13 cellular contexts compared by ENCODE assay signal in genomic region chr1:225442156-225442555, GRCh38. TPM values are rescaled to one million over a fixed set of nuclear protein-coding genes. Genes with fewer than 3 reads are reported as not detected.
DNase-seq lines count a peak whose midpoint lies in the region; TF ChIP-seq lines count a peak whose summit lies in the region.
"Had no signal": no experiment of that assay in that cellular context is flagged by ENCODE, and none has a peak within 500 bp of the region (broad histone marks: within the 10 kb centered on the region; RNA-seq: fewer than 3 reads in every experiment).

No MANE protein-coding gene starts in this region.

- H3K4me2 ChIP-seq in SU-DHL-6 (ENCODE audit: low read depth, low read length, poor library complexity, severe bottlenecking): peak overlapping the region; percentile 56

- peaks cover 53% of the 10 kb centered on the region for H3K4me1 Mint-ChIP-seq in activated naive CD4-positive, alpha-beta T cell treated with anti-CD3 and anti-CD28 coated beads for 36 hours (ENCODE audit: low read depth)
- H3K4me1 Mint-ChIP-seq in endothelial cell (ENCODE audit: unreplicated experiment): peaks cover 23% of the 10 kb centered on the region

- H3K4me3 ChIP-seq in SU-DHL-6 (ENCODE audit: insufficient read depth, low read length, poor library complexity, severe bottlenecking) (no peak overlapping the region), liver (ENCODE audit: low read depth in 1 of 3, low read length in 3 of 3) (peak overlapping the region in 2 of 3 donors; percentile 21 to 23), stomach smooth muscle (ENCODE audit: low read length in 2 of 2) (no peak overlapping the region)
- H3K4me3 ChIP-seq: prostate gland, thoracic aorta had no signal

- H3K27ac Mint-ChIP-seq in activated naive CD4-positive, alpha-beta T cell treated with anti-CD3 and anti-CD28 coated beads for 36 hours: peak overlapping the region; percentile 60
- no peak overlapping the region for H3K27ac Mint-ChIP-seq in endothelial cell (ENCODE audit: unreplicated experiment)

- intact Hi-C loops in activated naive CD4-positive, alpha-beta T cell treated with anti-CD3 and anti-CD28 coated beads for 36 hours (cut with micrococcal nuclease): loop anchor here (5.0 kb wide), 1 partner anchor 125 kb away; no protein-coding TSS in a partner anchor

- no peaks in the 10 kb centered on the region for H3K36me3 ChIP-seq in SU-DHL-6 (ENCODE audit: low read length)
- H3K36me3 ChIP-seq in liver (ENCODE audit: control insufficient read depth in 4 of 4, insufficient read depth in 3 of 4, low read depth in 1 of 4, low read length in 3 of 4): no peaks in the 10 kb centered on the region
- H3K36me3 ChIP-seq in stomach smooth muscle (ENCODE audit: control insufficient read depth in 2 of 2, insufficient read depth in 2 of 2, low read length in 2 of 2): no peaks in the 10 kb centered on the region
- H3K36me3 ChIP-seq: prostate gland, thoracic aorta had no signal

- CTCF ChIA-PET in activated naive CD4-positive, alpha-beta T cell treated with anti-CD3 and anti-CD28 coated beads for 36 hours (lab: Charles Lee): interaction anchor here (0.7 to 1.8 kb wide), 3 partner anchors 10 to 59 kb away, joined by 3 to 4 read pairs (median 3); no protein-coding TSS in a partner anchor

- no peak for TF ChIP-seq RAD21 in liver (IDR thresholded peaks at IDR 0.05)

- no peaks in the 10 kb centered on the region for H3K9me3 Mint-ChIP-seq in activated naive CD4-positive, alpha-beta T cell treated with anti-CD3 and anti-CD28 coated beads for 36 hours
- H3K9me3 Mint-ChIP-seq in endothelial cell (ENCODE audit: unreplicated experiment): no peaks in the 10 kb centered on the region

- H3F3A ChIP-seq in SU-DHL-6 (ENCODE audit: insufficient read depth): peaks cover 17% of the 10 kb centered on the region

- WGBS in liver: 49% methylated on average over 2 of the region's 2 CpGs

- H3K36me3 Mint-ChIP-seq in activated naive CD4-positive, alpha-beta T cell treated with anti-CD3 and anti-CD28 coated beads for 36 hours (ENCODE audit: low read depth): no peaks in the 10 kb centered on the region
- no peaks in the 10 kb centered on the region for H3K36me3 Mint-ChIP-seq in endothelial cell (ENCODE audit: low read depth, unreplicated experiment)

- H3K9ac ChIP-seq in SU-DHL-6 (ENCODE audit: low read length) (peak overlapping the region; percentile 33; the same call in 1 of the 2 replicates), liver (ENCODE audit: low read depth in 1 of 2, low read length in 2 of 2) (peak overlapping the region; percentile 65 to 67), stomach smooth muscle (ENCODE audit: low read length in 2 of 2) (no peak overlapping the region)

- TF ChIP-seq CTCF in SU-DHL-6 (IDR thresholded peaks at IDR 0.05; ENCODE audit: insufficient read depth, low read length, poor library complexity, severe bottlenecking) (no peak), liver (IDR thresholded peaks at IDR 0.05; ENCODE audit: low read depth, low read length, missing input control) (no peak), endothelial cell (IDR thresholded peaks at IDR 0.05; ENCODE audit: unreplicated experiment) (no peak)

- H3K4me1 ChIP-seq in liver (ENCODE audit: control insufficient read depth in 4 of 4, insufficient read depth in 4 of 4, low read length in 3 of 4) (peaks cover 7 to 48% (median 34%) of the 10 kb centered on the region in 4 donors), stomach smooth muscle (ENCODE audit: control insufficient read depth, insufficient read depth, low read length) (peaks cover 61% of the 10 kb centered on the region)
- H3K4me1 ChIP-seq: prostate gland had no signal

- no peak for DNase-seq in activated naive CD4-positive, alpha-beta T cell treated with anti-CD3 and anti-CD28 coated beads for 36 hours
- DNase-seq in activated naive CD4-positive, alpha-beta T cell treated with Interleukin-2 at 50 U/mL for 16 hours: no peak
- DNase-seq in NCI-H226: no peak
- DNase-seq in HuH-7.5 (ENCODE audit: low spot score): no peak
- DNase-seq in endothelial cell (ENCODE audit: low spot score): no peak
- DNase-seq: activated gamma-delta T cell treated with Interleukin-2 at 50 U/mL for 16 hours, IMR-90, NCI-H1930 had no signal

- H3K27me3 ChIP-seq in SU-DHL-6 (ENCODE audit: low read length) (no peaks in the 10 kb centered on the region), liver (ENCODE audit: control insufficient read depth in 4 of 4, insufficient read depth in 4 of 4, low read length in 3 of 4) (no peaks in the 10 kb centered on the region), stomach smooth muscle (ENCODE audit: control insufficient read depth in 1 of 2, insufficient read depth in 2 of 2, low read length in 2 of 2) (no peaks in the 10 kb centered on the region)

- H2AFZ ChIP-seq in SU-DHL-6 (ENCODE audit: low read depth, low read length, severe bottlenecking): peak overlapping the region; percentile 90

- H3K9me3 ChIP-seq in SU-DHL-6 (ENCODE audit: insufficient read depth, low read length) (no peaks in the 10 kb centered on the region), liver (ENCODE audit: control insufficient read depth in 4 of 4, low read length in 3 of 4) (no peaks in the 10 kb centered on the region), stomach smooth muscle (ENCODE audit: control insufficient read depth in 2 of 2, low read length in 2 of 2) (no peaks in the 10 kb centered on the region)
- H3K9me3 ChIP-seq: prostate gland, thoracic aorta had no signal

- no peaks in the 10 kb centered on the region for H3K79me2 ChIP-seq in SU-DHL-6 (ENCODE audit: insufficient read depth, low read length)

- no peak overlapping the region for H3K4me3 Mint-ChIP-seq in activated naive CD4-positive, alpha-beta T cell treated with anti-CD3 and anti-CD28 coated beads for 36 hours
- no peak overlapping the region for H3K4me3 Mint-ChIP-seq in endothelial cell (ENCODE audit: unreplicated experiment)

- H3K27ac ChIP-seq in SU-DHL-6 (ENCODE audit: low read depth, low read length) (peak overlapping the region; percentile 63), liver (ENCODE audit: low read depth in 1 of 2, low read length in 2 of 2) (peak overlapping the region; percentile 82 to 88), stomach smooth muscle (ENCODE audit: low read length) (peak overlapping the region; percentile 73)
- H3K27ac ChIP-seq: thoracic aorta had no signal

- H3K27me3 Mint-ChIP-seq in activated naive CD4-positive, alpha-beta T cell treated with anti-CD3 and anti-CD28 coated beads for 36 hours (ENCODE audit: low read depth): no peaks in the 10 kb centered on the region
- peaks cover 3% of the 10 kb centered on the region for H3K27me3 Mint-ChIP-seq in endothelial cell (ENCODE audit: unreplicated experiment)

- no peaks in the 10 kb centered on the region for H3K9me2 ChIP-seq in SU-DHL-6 (replicated peaks; ENCODE audit: insufficient read depth, low read length)

- no peaks in the 10 kb centered on the region for H4K20me1 ChIP-seq in SU-DHL-6 (ENCODE audit: low read depth, low read length)

TF ChIP-seq in liver, 16 proteins besides CTCF, POLR2A, EP300 and RAD21:
- TF ChIP-seq, protein P1, sequence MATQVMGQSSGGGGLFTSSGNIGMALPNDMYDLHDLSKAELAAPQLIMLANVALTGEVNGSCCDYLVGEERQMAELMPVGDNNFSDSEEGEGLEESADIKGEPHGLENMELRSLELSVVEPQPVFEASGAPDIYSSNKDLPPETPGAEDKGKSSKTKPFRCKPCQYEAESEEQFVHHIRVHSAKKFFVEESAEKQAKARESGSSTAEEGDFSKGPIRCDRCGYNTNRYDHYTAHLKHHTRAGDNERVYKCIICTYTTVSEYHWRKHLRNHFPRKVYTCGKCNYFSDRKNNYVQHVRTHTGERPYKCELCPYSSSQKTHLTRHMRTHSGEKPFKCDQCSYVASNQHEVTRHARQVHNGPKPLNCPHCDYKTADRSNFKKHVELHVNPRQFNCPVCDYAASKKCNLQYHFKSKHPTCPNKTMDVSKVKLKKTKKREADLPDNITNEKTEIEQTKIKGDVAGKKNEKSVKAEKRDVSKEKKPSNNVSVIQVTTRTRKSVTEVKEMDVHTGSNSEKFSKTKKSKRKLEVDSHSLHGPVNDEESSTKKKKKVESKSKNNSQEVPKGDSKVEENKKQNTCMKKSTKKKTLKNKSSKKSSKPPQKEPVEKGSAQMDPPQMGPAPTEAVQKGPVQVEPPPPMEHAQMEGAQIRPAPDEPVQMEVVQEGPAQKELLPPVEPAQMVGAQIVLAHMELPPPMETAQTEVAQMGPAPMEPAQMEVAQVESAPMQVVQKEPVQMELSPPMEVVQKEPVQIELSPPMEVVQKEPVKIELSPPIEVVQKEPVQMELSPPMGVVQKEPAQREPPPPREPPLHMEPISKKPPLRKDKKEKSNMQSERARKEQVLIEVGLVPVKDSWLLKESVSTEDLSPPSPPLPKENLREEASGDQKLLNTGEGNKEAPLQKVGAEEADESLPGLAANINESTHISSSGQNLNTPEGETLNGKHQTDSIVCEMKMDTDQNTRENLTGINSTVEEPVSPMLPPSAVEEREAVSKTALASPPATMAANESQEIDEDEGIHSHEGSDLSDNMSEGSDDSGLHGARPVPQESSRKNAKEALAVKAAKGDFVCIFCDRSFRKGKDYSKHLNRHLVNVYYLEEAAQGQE (IDR thresholded peaks at IDR 0.05): no peak
- TF ChIP-seq JUND (IDR thresholded peaks at IDR 0.05): no peak
TF ChIP-seq in liver: peak in this region for 0.

RNA-seq across cellular contexts. Expression of gene LBR, which starts 14.3 kb away (rescaled TPM):
- total RNA-seq in activated naive CD4-positive, alpha-beta T cell treated with anti-CD3 and anti-CD28 coated beads for 36 hours: 100 to 1,000 TPM; 132 to 138 TPM
- 100 to 1,000 TPM in 1 of 2 donors, 10 to 100 TPM in 1; 28.9 to 201 TPM for total RNA-seq in liver
- 10 to 100 TPM; 14.3 to 16.2 TPM for polyA plus RNA-seq in liver
- total RNA-seq in endothelial cell (ENCODE audit: unreplicated experiment): 178 TPM

Comparison
In these comparisons a context has a peak if more than half of its experiments do, and no peak if none do; other contexts are left out.
1. H3K4me3 ChIP-seq: peak in liver (2 of 3); none in SU-DHL-6 (single experiment) and stomach smooth muscle (0 of 2).
2. H3K9ac ChIP-seq: peak in SU-DHL-6 (single experiment) and liver (2 of 2); none in stomach smooth muscle (0 of 2).
3. Peak in every context shown above with its lines, with median percentiles within 50 percentile points of each other: H3K27ac ChIP-seq.